ENCODE assay signal across 18 cellular contexts in genomic region chr3:13372126-13372525, GRCh38. TPM values are rescaled to one million over a fixed set of nuclear protein-coding genes. Genes with fewer than 3 reads are reported as not detected.
A peak's percentile ranks its signal among the peaks of the same experiment; 100 is the strongest.
DNase-seq lines count a peak whose midpoint lies in the region; ATAC-seq and TF ChIP-seq lines count a peak whose summit lies in the region.
"Had no signal": no experiment of that assay in that cellular context is flagged by ENCODE, and none has a peak within 500 bp of the region (broad histone marks: within the 10 kb centered on the region; RNA-seq: fewer than 3 reads in every experiment).

No MANE protein-coding gene starts in this region.

- no peaks in the 10 kb centered on the region for H3K79me2 ChIP-seq in hepatocyte

- H3K4me3 ChIP-seq in right atrium auricular region, result no peak overlapping the region
- no peak overlapping the region for H3K4me3 ChIP-seq in hepatocyte
- H3K4me3 ChIP-seq: GM23338, MG63 had no signal

- H3K4me1 ChIP-seq in right atrium auricular region, result no peaks in the 10 kb centered on the region
- no peaks in the 10 kb centered on the region for H3K4me1 ChIP-seq in hepatocyte (ENCODE audit: insufficient read depth)

- H3K27me3 ChIP-seq in right atrium auricular region, result no peaks in the 10 kb centered on the region
- no peaks in the 10 kb centered on the region for H3K27me3 ChIP-seq in hepatocyte
- H3K27me3 ChIP-seq: MG63 had no signal

- H3K9me3 Mint-ChIP-seq in HFFc6, result no peaks in the 10 kb centered on the region
- no peaks in the 10 kb centered on the region for H3K9me3 Mint-ChIP-seq in immature natural killer cell
- H3K9me3 Mint-ChIP-seq: CD8-positive, alpha-beta memory T cell; GM23338 had no signal

- H4K20me1 ChIP-seq in hepatocyte (ENCODE audit: insufficient read depth, poor library complexity, severe bottlenecking), result no peaks in the 10 kb centered on the region

- DNase-seq in Right ventricle myocardium inferior (ENCODE audit: missing footprints) (peak; percentile 28), right atrium auricular region (ENCODE audit: low spot score) (no peak), HFFc6 (peak; percentile 12), immature natural killer cell (no peak), hepatocyte (ENCODE audit: low spot score) (no peak)
- DNase-seq: ACHN; CD8-positive, alpha-beta memory T cell; DMS79; Karpas-422; MG63; NCI-H1092; NCI-H2081 treated with DMSO at 0.1 percent for 48 hours; NCI-H510A treated with DMSO at 0.1 percent for 48 hours; NCI-H82 had no signal

- H3K27ac ChIP-seq in right atrium auricular region, result no peak overlapping the region
- no peak overlapping the region for H3K27ac ChIP-seq in hepatocyte

- H3K9me3 ChIP-seq in right atrium auricular region, result no peaks in the 10 kb centered on the region
- H3K9me3 ChIP-seq in hepatocyte (ENCODE audit: low read depth), result no peaks in the 10 kb centered on the region
- H3K9me3 ChIP-seq: MG63 had no signal

- no peak overlapping the region for H2AFZ ChIP-seq in hepatocyte
- H2AFZ ChIP-seq: GM23338 had no signal

- no peak overlapping the region for H3K27ac Mint-ChIP-seq in HFFc6
- peak overlapping the region in 4 of 6 donors; percentile 24 to 68 (median 34) for H3K27ac Mint-ChIP-seq in immature natural killer cell
- H3K27ac Mint-ChIP-seq: B cell, GM23338 had no signal

- H3K27me3 Mint-ChIP-seq in HFFc6 (ENCODE audit: insufficient read depth), result peaks cover 17% of the 10 kb centered on the region
- H3K27me3 Mint-ChIP-seq in immature natural killer cell (ENCODE audit: low read depth in 3 of 3), result peaks cover 0 to 1% (median 0%) of the 10 kb centered on the region in 3 donors
- H3K27me3 Mint-ChIP-seq: B cell; CD8-positive, alpha-beta memory T cell had no signal

- H3K36me3 ChIP-seq in right atrium auricular region (no peaks in the 10 kb centered on the region), hepatocyte (replicated peaks; ENCODE audit: insufficient read depth, low read depth) (no peaks in the 10 kb centered on the region)
- H3K36me3 ChIP-seq: MG63 had no signal

- H3K36me3 Mint-ChIP-seq in HFFc6 (ENCODE audit: low read depth) (no peaks in the 10 kb centered on the region), immature natural killer cell (peaks cover 4 to 41% (median 10%) of the 10 kb centered on the region in 3 donors)

- H3K4me3 Mint-ChIP-seq in HFFc6 (no peak overlapping the region), immature natural killer cell (no peak overlapping the region)
- H3K4me3 Mint-ChIP-seq: B cell; CD8-positive, alpha-beta memory T cell; GM23338 had no signal

- ATAC-seq in Right ventricle myocardium inferior (no peak), GM18868 (IDR thresholded peaks at IDR 0.05; ENCODE audit: unreplicated experiment) (no peak), GM18870 (IDR thresholded peaks at IDR 0.05; ENCODE audit: unreplicated experiment) (no peak)
- ATAC-seq: GM23338 had no signal

- no peak overlapping the region for H3K4me2 ChIP-seq in hepatocyte
- H3K4me2 ChIP-seq: GM23338 had no signal

- WGBS in hepatocyte (ENCODE audit: low lambda C conversion rate, missing lambda C conversion rate), result 97% methylated on average over 4 of the region's 4 CpGs

- intact Hi-C loops in Right ventricle myocardium inferior (cut with DNase I), result no loop called here

- no peaks in the 10 kb centered on the region for H3K9me2 ChIP-seq in hepatocyte (replicated peaks; ENCODE audit: insufficient read depth)

- TF ChIP-seq CTCF in right atrium auricular region (IDR thresholded peaks at IDR 0.05), result no peak
- TF ChIP-seq CTCF in HFFc6 (IDR thresholded peaks at IDR 0.05), result no peak
- TF ChIP-seq CTCF in hepatocyte (IDR thresholded peaks at IDR 0.05; ENCODE audit: poor library complexity), result no peak

- H3K4me1 Mint-ChIP-seq in HFFc6 (ENCODE audit: low read depth) (peaks cover 14% of the 10 kb centered on the region), immature natural killer cell (peaks cover 0 to 5% of the 10 kb centered on the region in 2 donors)
- H3K4me1 Mint-ChIP-seq: B cell had no signal

RNA-seq across cellular contexts. Expression of gene NUP210, which starts 48.0 kb away (rescaled TPM):
- total RNA-seq in Right ventricle myocardium inferior, result 3.5 TPM
- total RNA-seq in right atrium auricular region, result 1 to 10 TPM; 4.4 to 4.5 TPM
- 1 to 10 TPM in 4 of 6 experiments, under 1 TPM in 2; 0.33 to 3.4 (median 3.1) TPM for total RNA-seq in HFFc6 (2021; fragmentation: NEBNext Ultra II Directional; extraction: Animal tissue kit (Norgen Biotek cat#: 25700))
- polyA plus RNA-seq in immature natural killer cell, result 100 to 1,000 TPM in 1 of 3 donors, 10 to 100 TPM in 2; 10.9 to 120 (median 36.7) TPM
- total RNA-seq in hepatocyte, result 8.3 and 8.4 TPM in 2 replicates
- polyA plus RNA-seq in hepatocyte, result 6.3 and 6.7 TPM in 2 replicates

Comparison
In these comparisons a context has a peak if more than half of its experiments do, and no peak if none do; other contexts are left out.
1. DNase-seq: peak in Right ventricle myocardium inferior (single experiment) and HFFc6 (single experiment); none in right atrium auricular region (single experiment), immature natural killer cell (0 of 3) and hepatocyte (single experiment).